ENCODE assay signal across 15 cellular contexts in genomic region chr18:48709371-48709770, GRCh38.
DNase-seq lines count a peak whose midpoint lies in the region; TF ChIP-seq lines count a peak whose summit lies in the region.
"Had no signal": no experiment of that assay in that cellular context is flagged by ENCODE, and none has a peak within 500 bp of the region (broad histone marks: within the 10 kb centered on the region; RNA-seq: fewer than 3 reads in every experiment).

No MANE protein-coding gene starts in this region.

- H3K9me3 ChIP-seq in endodermal cell (ENCODE audit: control insufficient read depth, low read length) = no peaks in the 10 kb centered on the region
- no peaks in the 10 kb centered on the region for H3K9me3 ChIP-seq in trophoblast cell (ENCODE audit: insufficient read depth, low read depth, low read length)
- H3K9me3 ChIP-seq: BE2C, HAP-1 had no signal

- H3K4me3 ChIP-seq in H7 (ENCODE audit: insufficient read depth, low read depth, low read length) = no peak overlapping the region
- no peak overlapping the region for H3K4me3 ChIP-seq in endodermal cell (ENCODE audit: low read length)
- no peak overlapping the region for H3K4me3 ChIP-seq in trophoblast cell (ENCODE audit: low read depth, low read length)
- H3K4me3 ChIP-seq: HAP-1 had no signal

- H3K9me3 Mint-ChIP-seq in endodermal cell = no peaks in the 10 kb centered on the region
- H3K9me3 Mint-ChIP-seq in activated naive CD4-positive, alpha-beta T cell treated with anti-CD3 and anti-CD28 coated beads for 36 hours = no peaks in the 10 kb centered on the region
- H3K9me3 Mint-ChIP-seq: CD8-positive, alpha-beta T cell had no signal

- H2BK5ac ChIP-seq in trophoblast cell (ENCODE audit: low read depth, low read length, poor library complexity) = no peak overlapping the region

- no peak overlapping the region for H3K14ac ChIP-seq in trophoblast cell (ENCODE audit: low read length)

- no peak overlapping the region for H3K4me2 ChIP-seq in trophoblast cell (ENCODE audit: low read length)

- H3K4me3 Mint-ChIP-seq in endodermal cell = no peak overlapping the region
- no peak overlapping the region for H3K4me3 Mint-ChIP-seq in activated naive CD4-positive, alpha-beta T cell treated with anti-CD3 and anti-CD28 coated beads for 36 hours
- H3K4me3 Mint-ChIP-seq: CD8-positive, alpha-beta T cell had no signal

- no peaks in the 10 kb centered on the region for H3K27me3 Mint-ChIP-seq in endodermal cell (ENCODE audit: insufficient read depth)
- no peaks in the 10 kb centered on the region for H3K27me3 Mint-ChIP-seq in activated naive CD4-positive, alpha-beta T cell treated with anti-CD3 and anti-CD28 coated beads for 36 hours (ENCODE audit: low read depth)

- no peak overlapping the region for H2BK12ac ChIP-seq in trophoblast cell (ENCODE audit: low read length)

- no peak overlapping the region for H3K18ac ChIP-seq in trophoblast cell (ENCODE audit: low read length)

- peak overlapping the region; percentile 76 for H3K27ac Mint-ChIP-seq in endodermal cell
- H3K27ac Mint-ChIP-seq in activated naive CD4-positive, alpha-beta T cell treated with anti-CD3 and anti-CD28 coated beads for 36 hours = no peak overlapping the region
- H3K27ac Mint-ChIP-seq: CD8-positive, alpha-beta T cell had no signal

- H2BK120ac ChIP-seq in trophoblast cell (ENCODE audit: insufficient read depth, low read length, poor library complexity) = no peak overlapping the region

- no peak overlapping the region for H2AFZ ChIP-seq in trophoblast cell (ENCODE audit: insufficient read depth, low read length, poor library complexity)

- CTCF ChIA-PET in activated naive CD4-positive, alpha-beta T cell treated with anti-CD3 and anti-CD28 coated beads for 36 hours (lab: Charles Lee) = no interaction called here

- H3K27me3 ChIP-seq in H7 (ENCODE audit: control insufficient read depth, insufficient read depth, low read length) = no peaks in the 10 kb centered on the region
- H3K27me3 ChIP-seq in endodermal cell (ENCODE audit: control insufficient read depth, insufficient read depth, low read length, poor library complexity, severe bottlenecking) = no peaks in the 10 kb centered on the region
- no peaks in the 10 kb centered on the region for H3K27me3 ChIP-seq in trophoblast cell (ENCODE audit: insufficient read depth, low read length)
- H3K27me3 ChIP-seq: BE2C had no signal

- H3K36me3 ChIP-seq in H7 (replicated peaks; ENCODE audit: control insufficient read depth, insufficient read depth, low read length) (no peaks in the 10 kb centered on the region), endodermal cell (ENCODE audit: control insufficient read depth, insufficient read depth, low read length) (no peaks in the 10 kb centered on the region), trophoblast cell (ENCODE audit: control insufficient read depth in 1 of 2, insufficient read depth in 2 of 2, low read length in 2 of 2) (peaks cover 0 to 7% of the 10 kb centered on the region in 2 experiments)
- H3K36me3 ChIP-seq: BE2C, HAP-1 had no signal

- DNase-seq in H7 (peak; percentile 80), endodermal cell (peak; percentile 78), iPS-NIHi11 (ENCODE audit: low spot score) (peak; percentile 66), trophoblast cell (no peak), Ammon's horn (ENCODE audit: low spot score) (no peak)
- DNase-seq in stimulated activated CD4-positive, alpha-beta T cell treated with anti-CD3 and anti-CD28 coated beads, Interleukin-15, amount 100 ng/mL, for 24 hours = no peak
- no peak for DNase-seq in activated naive CD4-positive, alpha-beta T cell treated with anti-CD3 and anti-CD28 coated beads for 36 hours
- DNase-seq in stimulated activated CD4-positive, alpha-beta T cell treated with anti-CD3 and anti-CD28 coated beads, Interleukin-2, amount 100 ng/mL, for 24 hours = no peak
- DNase-seq: BE2C; CD8-positive, alpha-beta T cell; MM.1S; NCI-H2029 treated with DMSO at 0.1 percent for 48 hours; NCI-H510A treated with DMSO at 0.1 percent for 48 hours; SIG-M5 had no signal

- peak overlapping the region; percentile 46 for H2AK5ac ChIP-seq in trophoblast cell (ENCODE audit: low read length)

- H3K4ac ChIP-seq in trophoblast cell (ENCODE audit: low read depth, low read length) = no peak overlapping the region

- H3K79me2 ChIP-seq in trophoblast cell (ENCODE audit: control insufficient read depth, insufficient read depth, low read length, poor library complexity) = no peaks in the 10 kb centered on the region

- H3K9ac ChIP-seq in endodermal cell (ENCODE audit: extremely low read depth, low read length, poor library complexity, severe bottlenecking) (no peak overlapping the region), trophoblast cell (ENCODE audit: low read length) (no peak overlapping the region)

- H3K27ac ChIP-seq in endodermal cell (ENCODE audit: low read depth, low read length) = peak overlapping the region; percentile 0
- H3K27ac ChIP-seq in trophoblast cell (ENCODE audit: low read depth, low read length) = no peak overlapping the region

- intact Hi-C loops in activated naive CD4-positive, alpha-beta T cell treated with anti-CD3 and anti-CD28 coated beads for 36 hours (cut with micrococcal nuclease) = no loop called here

- H4K91ac ChIP-seq in trophoblast cell (ENCODE audit: low read depth, low read length) = no peak overlapping the region

- H3K4me1 Mint-ChIP-seq in endodermal cell = peaks cover 4% of the 10 kb centered on the region
- no peaks in the 10 kb centered on the region for H3K4me1 Mint-ChIP-seq in activated naive CD4-positive, alpha-beta T cell treated with anti-CD3 and anti-CD28 coated beads for 36 hours (ENCODE audit: low read depth)

- no peaks in the 10 kb centered on the region for H3K79me1 ChIP-seq in trophoblast cell (ENCODE audit: low read length)

- whole genome bisulfite sequencing in endodermal cell (ENCODE audit: insufficient coverage in 1 of 2, insufficient read length in 1 of 2), 2 experiments = 61% methylated on average over 9 of the region's 10 CpGs; no CpG with 5 or more reads in 1 of the 2 experiments
- no CpG with 5 or more reads among the region's 10 CpGs for WGBS in trophoblast cell (ENCODE audit: extremely low coverage, insufficient coverage, insufficient read length)

- H3K36me3 Mint-ChIP-seq in endodermal cell (ENCODE audit: low read depth) = peaks cover 4% of the 10 kb centered on the region
- no peaks in the 10 kb centered on the region for H3K36me3 Mint-ChIP-seq in activated naive CD4-positive, alpha-beta T cell treated with anti-CD3 and anti-CD28 coated beads for 36 hours (ENCODE audit: low read depth)
- H3K36me3 Mint-ChIP-seq: CD8-positive, alpha-beta T cell had no signal

- no peak overlapping the region for H3K23ac ChIP-seq in trophoblast cell (ENCODE audit: low read length)

- TF ChIP-seq CTCF in endodermal cell (conservative IDR thresholded peaks at IDR 0.05) = peak; percentile 49

- no peak overlapping the region for H4K12ac ChIP-seq in trophoblast cell (ENCODE audit: low read depth, low read length)

- H4K8ac ChIP-seq in trophoblast cell (ENCODE audit: low read depth, low read length) = no peak overlapping the region

- H3K4me1 ChIP-seq in endodermal cell (ENCODE audit: control insufficient read depth, insufficient read depth, low read length) (no peaks in the 10 kb centered on the region), trophoblast cell (ENCODE audit: control insufficient read depth in 1 of 2, insufficient read depth in 2 of 2, low read length in 2 of 2) (peaks cover 0 to 2% of the 10 kb centered on the region in 2 experiments)
- H3K4me1 ChIP-seq: HAP-1 had no signal

Comparison
In these comparisons a context has a peak if more than half of its experiments do, and no peak if none do; other contexts are left out.
1. DNase-seq: peak in H7 (single experiment), endodermal cell (single experiment) and iPS-NIHi11 (single experiment); none in trophoblast cell (0 of 2), stimulated activated CD4-positive, alpha-beta T cell treated with anti-CD3 and anti-CD28 coated beads, Interleukin-15, amount 100 ng/mL, for 24 hours (single experiment), activated naive CD4-positive, alpha-beta T cell treated with anti-CD3 and anti-CD28 coated beads for 36 hours (single experiment), Ammon's horn (single experiment) and stimulated activated CD4-positive, alpha-beta T cell treated with anti-CD3 and anti-CD28 coated beads, Interleukin-2, amount 100 ng/mL, for 24 hours (0 of 2).